In the genomic region with DNA sequence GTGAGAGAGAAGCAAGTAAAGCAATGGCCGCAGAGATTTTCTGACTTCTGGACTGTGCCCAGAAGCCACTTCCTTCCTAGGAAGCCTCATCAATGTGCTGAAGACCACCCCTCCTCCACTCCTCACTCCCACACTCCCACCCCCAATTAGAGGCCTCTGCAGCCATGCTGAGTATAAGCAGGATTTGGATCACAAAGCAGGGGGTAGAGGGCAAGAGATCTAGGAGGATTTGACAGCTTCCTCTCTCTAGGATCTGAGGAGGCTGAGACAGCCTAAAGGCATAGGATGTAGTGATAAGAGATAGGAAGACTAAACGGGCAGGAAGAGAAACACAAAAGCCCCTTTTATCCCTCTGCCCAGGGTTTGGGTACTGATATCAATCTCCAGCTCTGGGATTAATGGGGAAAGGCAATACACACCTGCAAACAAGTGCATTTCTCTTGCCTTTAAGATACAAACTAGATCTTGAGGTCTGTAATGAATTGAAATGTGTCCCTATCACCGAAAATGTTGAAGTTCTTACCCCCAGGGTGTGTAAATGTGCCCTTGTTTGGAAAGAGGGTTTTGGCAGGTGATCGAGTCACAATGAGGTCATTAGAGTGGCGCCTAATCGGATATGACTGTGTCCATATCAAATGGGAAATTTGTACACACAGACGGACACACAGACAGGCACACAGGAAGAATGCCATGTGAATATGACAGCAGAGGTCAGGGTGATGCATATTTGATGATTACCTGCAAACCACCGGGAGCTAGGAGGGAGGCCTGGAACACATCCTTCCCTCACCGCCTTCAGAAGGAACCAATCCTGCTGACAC, we compare ENCODE assay signal across 25 cellular contexts. TPM values are rescaled to one million over a fixed set of nuclear protein-coding genes. Genes with fewer than 3 reads are reported as not detected.
A peak's percentile ranks its signal among the peaks of the same experiment; 100 is the strongest.
DNase-seq lines count a peak whose midpoint lies in the region; ATAC-seq, FAIRE-seq and TF ChIP-seq lines count a peak whose summit lies in the region.
"Had no signal": no experiment of that assay in that cellular context is flagged by ENCODE, and none has a peak within 500 bp of the region (broad histone marks: within the 10 kb centered on the region; RNA-seq: fewer than 3 reads in every experiment).

No MANE protein-coding gene starts in this region.

- POLR2A ChIA-PET in WTC11 (lab: Charles Lee) = no interaction called here

- peaks cover 11% of the 10 kb centered on the region for H3K4me1 Mint-ChIP-seq in WTC11
- peaks cover 2% of the 10 kb centered on the region for H3K4me1 Mint-ChIP-seq in activated T-cell treated with anti-CD3 and anti-CD28 coated beads, Interleukin-2, amount 50 U/mL, for 24 hours (ENCODE audit: low read depth)
- H3K4me1 Mint-ChIP-seq: IgD-negative memory B cell had no signal

- H3K27me3 ChIP-seq in BLaER1 = no peaks in the 10 kb centered on the region
- H3K27me3 ChIP-seq: breast epithelium, left lung had no signal

- CTCF ChIA-PET in WTC11 (lab: Charles Lee) = interaction anchor here (0.6 kb wide), 1 partner anchor 10 kb away, joined by 4 read pairs; no protein-coding TSS in a partner anchor

- TF ChIP-seq CTCF in WTC11 (IDR thresholded peaks at IDR 0.05) = no peak

- DNase-seq in HT1080 (ENCODE audit: low read depth) (peak; percentile 56), WTC11 (ENCODE audit: low spot score) (no peak), kidney tubule cell (ENCODE audit: low spot score) (peak; percentile 9), urothelium cell line (ENCODE audit: low spot score) (no peak), NCI-H510A treated with DMSO at 0.1 percent for 48 hours (lab: John Stamatoyannopoulos, UW) (no peak)
- no peak for DNase-seq in activated T-cell treated with anti-CD3 and anti-CD28 coated beads, Interleukin-2, amount 50 U/mL, for 24 hours
- DNase-seq: activated CD4-positive, alpha-beta T cell treated with anti-CD3 and anti-CD28 coated beads, Interleukin-2, amount 10 ng/mL, durations not matched to agents 7 days and 5 days; CD4-positive, CD25-positive, alpha-beta regulatory T cell; DMS79 treated with DMSO at 0.1 percent for 48 hours; erythroblast; GOT3; left lung; NCI-H187; NCI-H446; SIG-M5; stimulated activated naive CD8-positive, alpha-beta T cell treated with anti-CD3 and anti-CD28 coated beads, Interleukin-15, Interleukin-2, amounts not matched to agents 100 U/mL and 50 U/mL, for 24 hours had no signal

- peak overlapping the region; percentile 32 for H3K4me2 ChIP-seq in BLaER1

- H3K27ac ChIP-seq in BLaER1 = 0 out of 2 replicates have a peak overlapping the region, but pooled peaks have one; percentile 3
- H3K27ac ChIP-seq: breast epithelium, left lung had no signal

- no peaks in the 10 kb centered on the region for H3K27me3 Mint-ChIP-seq in WTC11 (ENCODE audit: low read depth)
- H3K27me3 Mint-ChIP-seq in activated T-cell treated with anti-CD3 and anti-CD28 coated beads, Interleukin-2, amount 50 U/mL, for 24 hours = no peaks in the 10 kb centered on the region
- H3K27me3 Mint-ChIP-seq: activated CD4-positive, alpha-beta T cell treated with anti-CD3 and anti-CD28 coated beads, Interleukin-2, amount 10 ng/mL, durations not matched to agents 7 days and 5 days; CD4-positive, CD25-positive, alpha-beta regulatory T cell; dendritic cell treated with granulocyte-macrophage colony-stimulating factor and Interleukin-4, amounts not matched to agents 40 ng/mL and 50 ng/mL, for 4 days; IgD-negative memory B cell had no signal

- no peak overlapping the region for H3K27ac Mint-ChIP-seq in WTC11
- no peak overlapping the region for H3K27ac Mint-ChIP-seq in activated T-cell treated with anti-CD3 and anti-CD28 coated beads, Interleukin-2, amount 50 U/mL, for 24 hours
- H3K27ac Mint-ChIP-seq: activated CD4-positive, alpha-beta T cell treated with anti-CD3 and anti-CD28 coated beads, Interleukin-2, amount 10 ng/mL, durations not matched to agents 7 days and 5 days; CD4-positive, CD25-positive, alpha-beta regulatory T cell; dendritic cell treated with granulocyte-macrophage colony-stimulating factor and Interleukin-4, amounts not matched to agents 40 ng/mL and 50 ng/mL, for 4 days; IgD-negative memory B cell had no signal

- H3K36me3 Mint-ChIP-seq in WTC11 = peaks cover 21% of the 10 kb centered on the region
- H3K36me3 Mint-ChIP-seq in activated T-cell treated with anti-CD3 and anti-CD28 coated beads, Interleukin-2, amount 50 U/mL, for 24 hours (ENCODE audit: low read depth) = peaks cover 80% of the 10 kb centered on the region

- ATAC-seq in WTC11 (peak; percentile 47), HG02588 (IDR thresholded peaks at IDR 0.05; ENCODE audit: unreplicated experiment) (no peak)
- ATAC-seq: activated naive CD4-positive, alpha-beta T cell treated with anti-CD3 and anti-CD28 coated beads, Interleukin-2, amount 50 U/mL, for 72 hours; left lung; sciatic nerve; stimulated activated naive CD8-positive, alpha-beta T cell treated with anti-CD3 and anti-CD28 coated beads, Interleukin-15, Interleukin-2, amounts not matched to agents 100 U/mL and 50 U/mL, for 24 hours had no signal

- no peak overlapping the region for H3K4me3 ChIP-seq in BLaER1
- H3K4me3 ChIP-seq: breast epithelium, left lung had no signal

- H3K36me3 ChIP-seq in BLaER1 = peaks cover 68% of the 10 kb centered on the region
- H3K36me3 ChIP-seq: breast epithelium had no signal

- H3K4me3 Mint-ChIP-seq in WTC11 = no peak overlapping the region
- no peak overlapping the region for H3K4me3 Mint-ChIP-seq in activated T-cell treated with anti-CD3 and anti-CD28 coated beads, Interleukin-2, amount 50 U/mL, for 24 hours
- H3K4me3 Mint-ChIP-seq: activated CD4-positive, alpha-beta T cell treated with anti-CD3 and anti-CD28 coated beads, Interleukin-2, amount 10 ng/mL, durations not matched to agents 7 days and 5 days; CD4-positive, CD25-positive, alpha-beta regulatory T cell; dendritic cell treated with granulocyte-macrophage colony-stimulating factor and Interleukin-4, amounts not matched to agents 40 ng/mL and 50 ng/mL, for 4 days; IgD-negative memory B cell had no signal

- FAIRE-seq in urothelium cell line (lab: Jason Lieb, UNC) = no peak

- H3K9ac ChIP-seq in BLaER1 = no peak overlapping the region

- H3K9me3 Mint-ChIP-seq in WTC11 = peaks cover 15% of the 10 kb centered on the region
- H3K9me3 Mint-ChIP-seq in activated T-cell treated with anti-CD3 and anti-CD28 coated beads, Interleukin-2, amount 50 U/mL, for 24 hours = peaks cover 15% of the 10 kb centered on the region

- H4K20me1 ChIP-seq in BLaER1 = no peaks in the 10 kb centered on the region

- H3K9me3 ChIP-seq in BLaER1 = peaks cover 13% of the 10 kb centered on the region
- H3K9me3 ChIP-seq: breast epithelium, left lung had no signal

- H3K4me1 ChIP-seq in BLaER1 = peaks cover 16% of the 10 kb centered on the region
- H3K4me1 ChIP-seq: breast epithelium, left lung had no signal

TF ChIP-seq in WTC11, 78 proteins besides CTCF, POLR2A, EP300 and RAD21 (continues in another document):
- TF ChIP-seq ZBTB21 (CRISPR knock-in tag; IDR thresholded peaks at IDR 0.05; ENCODE audit: borderline replicate concordance) (no peak), KAT7 (CRISPR knock-in tag; IDR thresholded peaks at IDR 0.05; ENCODE audit: borderline replicate concordance) (no peak), ZNF263 (CRISPR knock-in tag; IDR thresholded peaks at IDR 0.05; ENCODE audit: low read depth) (no peak), TEAD4 (CRISPR knock-in tag; IDR thresholded peaks at IDR 0.05) (no peak), EMX1 (CRISPR knock-in tag; IDR thresholded peaks at IDR 0.05) (no peak), OVOL2 (CRISPR knock-in tag; IDR thresholded peaks at IDR 0.05; ENCODE audit: borderline replicate concordance) (no peak)
- TF ChIP-seq, protein P1, sequence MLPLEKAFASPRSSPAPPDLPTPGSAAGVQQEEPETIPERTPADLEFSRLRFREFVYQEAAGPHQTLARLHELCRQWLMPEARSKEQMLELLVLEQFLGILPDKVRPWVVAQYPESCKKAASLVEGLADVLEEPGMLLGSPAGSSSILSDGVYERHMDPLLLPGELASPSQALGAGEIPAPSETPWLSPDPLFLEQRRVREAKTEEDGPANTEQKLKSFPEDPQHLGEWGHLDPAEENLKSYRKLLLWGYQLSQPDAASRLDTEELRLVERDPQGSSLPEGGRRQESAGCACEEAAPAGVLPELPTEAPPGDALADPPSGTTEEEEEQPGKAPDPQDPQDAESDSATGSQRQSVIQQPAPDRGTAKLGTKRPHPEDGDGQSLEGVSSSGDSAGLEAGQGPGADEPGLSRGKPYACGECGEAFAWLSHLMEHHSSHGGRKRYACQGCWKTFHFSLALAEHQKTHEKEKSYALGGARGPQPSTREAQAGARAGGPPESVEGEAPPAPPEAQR (CRISPR knock-in tag; IDR thresholded peaks at IDR 0.05) = no peak
- TF ChIP-seq, protein P2, sequence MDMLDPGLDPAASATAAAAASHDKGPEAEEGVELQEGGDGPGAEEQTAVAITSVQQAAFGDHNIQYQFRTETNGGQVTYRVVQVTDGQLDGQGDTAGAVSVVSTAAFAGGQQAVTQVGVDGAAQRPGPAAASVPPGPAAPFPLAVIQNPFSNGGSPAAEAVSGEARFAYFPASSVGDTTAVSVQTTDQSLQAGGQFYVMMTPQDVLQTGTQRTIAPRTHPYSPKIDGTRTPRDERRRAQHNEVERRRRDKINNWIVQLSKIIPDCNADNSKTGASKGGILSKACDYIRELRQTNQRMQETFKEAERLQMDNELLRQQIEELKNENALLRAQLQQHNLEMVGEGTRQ (CRISPR knock-in tag; IDR thresholded peaks at IDR 0.05) = no peak
- TF ChIP-seq, protein P3, sequence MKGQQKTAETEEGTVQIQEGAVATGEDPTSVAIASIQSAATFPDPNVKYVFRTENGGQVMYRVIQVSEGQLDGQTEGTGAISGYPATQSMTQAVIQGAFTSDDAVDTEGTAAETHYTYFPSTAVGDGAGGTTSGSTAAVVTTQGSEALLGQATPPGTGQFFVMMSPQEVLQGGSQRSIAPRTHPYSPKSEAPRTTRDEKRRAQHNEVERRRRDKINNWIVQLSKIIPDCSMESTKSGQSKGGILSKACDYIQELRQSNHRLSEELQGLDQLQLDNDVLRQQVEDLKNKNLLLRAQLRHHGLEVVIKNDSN (CRISPR knock-in tag; IDR thresholded peaks at IDR 0.05) = no peak

RNA-seq across cellular contexts. Expression of a gene that starts 28.5 kb away (rescaled TPM):
- total RNA-seq in HT1080 (2014; rRNA removed; shearing (Covaris generic)) = not detected in 2 replicates
- polyA plus RNA-seq in HT1080 (2015; cell fraction: cytosol; rRNA removed) = not detected in 2 replicates
- polyA plus RNA-seq in HT1080 (2015; cell fraction: nucleus; rRNA removed) = not detected in 2 replicates
- not detected in 3 replicates for total RNA-seq in WTC11 (2021)
- total RNA-seq: activated CD4-positive, alpha-beta T cell treated with anti-CD3 and anti-CD28 coated beads, Interleukin-2, amount 10 ng/mL, durations not matched to agents 7 days and 5 days; activated naive CD4-positive, alpha-beta T cell treated with anti-CD3 and anti-CD28 coated beads, Interleukin-2, amount 50 U/mL, for 72 hours; breast epithelium; CD4-positive, CD25-positive, alpha-beta regulatory T cell; left lung; osteoblast; sciatic nerve; ureter had no signal
- polyA plus RNA-seq: CD4-positive, CD25-positive, alpha-beta regulatory T cell; IgD-negative memory B cell had no signal

Comparison
In these comparisons a context has a peak if more than half of its experiments do, and no peak if none do; other contexts are left out.
1. DNase-seq: peak in HT1080 (single experiment) and kidney tubule cell (single experiment); none in WTC11 (single experiment), urothelium cell line (single experiment), activated T-cell treated with anti-CD3 and anti-CD28 coated beads, Interleukin-2, amount 50 U/mL, for 24 hours (single experiment) and NCI-H510A treated with DMSO at 0.1 percent for 48 hours (single experiment).